11 cellular contexts compared by ENCODE assay signal in the genomic region with DNA sequence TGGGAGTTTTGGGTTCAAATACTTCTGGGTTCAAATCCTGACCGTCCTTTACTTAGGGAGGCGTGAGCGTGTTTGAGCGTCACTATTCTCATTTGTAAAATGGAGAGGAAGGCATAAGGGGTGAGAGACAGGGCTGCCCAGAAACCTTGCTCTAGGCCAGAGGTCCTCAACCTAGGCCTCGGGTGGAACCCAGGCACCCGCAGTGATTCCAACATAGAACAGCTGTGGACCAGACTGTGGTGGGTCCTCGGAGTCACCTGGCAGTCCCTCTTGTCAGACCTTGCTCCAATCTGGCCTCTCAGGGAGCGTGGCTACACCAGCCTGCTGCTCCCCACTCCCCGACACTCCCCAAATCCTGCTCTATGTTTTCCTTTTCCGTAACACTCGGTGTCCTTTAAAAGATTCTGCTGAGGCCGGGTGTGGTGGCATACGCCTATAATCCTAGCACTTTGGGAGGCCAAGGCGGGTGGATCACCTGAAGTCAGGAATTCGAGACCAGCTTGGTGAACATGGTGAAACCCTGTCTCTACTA.
"Had no signal": no experiment of that assay in that cellular context is flagged by ENCODE, and none has a peak within 500 bp of the region (broad histone marks: within the 10 kb centered on the region; RNA-seq: fewer than 3 reads in every experiment).

No MANE protein-coding gene starts in this region.

- H3K9me3 Mint-ChIP-seq: naive thymus-derived CD4-positive, alpha-beta T cell; neural progenitor cell; type B pancreatic cell had no signal

- H3K4me1 ChIP-seq: colonic mucosa, parathyroid adenoma had no signal

- FAIRE-seq: small intestine had no signal

- H3K27ac Mint-ChIP-seq: naive thymus-derived CD4-positive, alpha-beta T cell had no signal

- H3K36me3 Mint-ChIP-seq: naive thymus-derived CD4-positive, alpha-beta T cell; neural progenitor cell; type B pancreatic cell had no signal

- H3K4me3 ChIP-seq: colonic mucosa, esophagus squamous epithelium, gastroesophageal sphincter, neural progenitor cell, suprapubic skin, thyroid gland, vagina had no signal

- H3K27me3 ChIP-seq: colonic mucosa, gastroesophageal sphincter, neural progenitor cell, suprapubic skin, thyroid gland, vagina had no signal

- H3K9ac ChIP-seq: neural progenitor cell, parathyroid adenoma had no signal

- H3K27ac ChIP-seq: colonic mucosa, esophagus squamous epithelium, gastroesophageal sphincter, neural progenitor cell, parathyroid adenoma, suprapubic skin, thyroid gland, vagina had no signal

- H3K36me3 ChIP-seq: colonic mucosa, esophagus squamous epithelium, gastroesophageal sphincter, neural progenitor cell, suprapubic skin, thyroid gland, vagina had no signal

- DNase-seq: esophagus squamous epithelium had no signal

- H3K9me3 ChIP-seq: colonic mucosa, esophagus squamous epithelium, gastroesophageal sphincter, suprapubic skin, thyroid gland, vagina had no signal

- H3K4me3 Mint-ChIP-seq: neural progenitor cell, type B pancreatic cell had no signal
